In the genomic region with DNA sequence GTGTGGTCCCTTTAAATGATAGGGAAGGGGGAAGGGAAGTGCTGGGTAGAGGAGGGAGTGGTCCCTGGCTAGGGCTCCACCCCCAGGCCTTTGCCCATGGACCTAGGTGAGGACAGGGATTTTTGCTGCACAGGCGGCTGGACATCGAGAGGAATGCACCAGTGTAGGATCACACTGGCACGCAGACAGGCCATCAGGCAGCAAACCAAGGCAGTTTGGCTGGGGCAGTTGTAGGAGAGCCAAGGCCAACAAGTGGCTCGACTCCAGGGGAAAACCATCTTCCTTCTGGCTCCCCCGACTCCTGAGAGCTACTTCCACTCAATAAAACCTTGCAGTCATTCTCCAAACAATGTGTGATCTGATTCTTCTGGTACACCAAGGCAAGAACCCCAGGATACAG, we compare ENCODE assay signal across 29 cellular contexts.
"Had no signal": no experiment of that assay in that cellular context is flagged by ENCODE, and none has a peak within 500 bp of the region (broad histone marks: within the 10 kb centered on the region; RNA-seq: fewer than 3 reads in every experiment).

No MANE protein-coding gene starts in this region.

- H3K27me3 ChIP-seq: ascending aorta, breast epithelium, cardiac muscle cell, esophagus muscularis mucosa, foreskin keratinocyte, gastrocnemius medialis, heart left ventricle had no signal

- H3K27ac Mint-ChIP-seq: activated CD4-positive, alpha-beta memory T cell treated with anti-CD3 and anti-CD28 coated beads, Interleukin-2, amount 10 ng/mL, durations not matched to agents 7 days and 5 days; activated CD4-positive, alpha-beta T cell treated with anti-CD3 and anti-CD28 coated beads, Interleukin-2, amount 10 ng/mL, durations not matched to agents 7 days and 5 days; activated naive CD4-positive, alpha-beta T cell treated with anti-CD3 and anti-CD28 coated beads for 36 hours; activated naive CD4-positive, alpha-beta T cell treated with anti-CD3 and anti-CD28 coated beads, Interleukin-2, amount 50 U/mL, for 24 hours; activated naive CD8-positive, alpha-beta T cell treated with anti-CD3 and anti-CD28 coated beads for 36 hours; activated naive CD8-positive, alpha-beta T cell treated with anti-CD3 and anti-CD28 coated beads, Interleukin-2, amount 50 U/mL, for 24 hours; activated T-helper 17 cell treated with anti-CD3 and anti-CD28 coated beads, Interleukin-2, amount 50 U/mL, for 72 hours; brain; effector memory CD8-positive, alpha-beta T cell had no signal

- ATAC-seq: activated naive CD8-positive, alpha-beta T cell treated with anti-CD3 and anti-CD28 coated beads, Interleukin-2, amount 50 U/mL, for 24 hours; activated T-cell treated with anti-CD3 and anti-CD28 coated beads, Interleukin-2, amount 50 U/mL, for 4 hours; activated T-helper 17 cell treated with anti-CD3 and anti-CD28 coated beads, Interleukin-2, amount 50 U/mL, for 72 hours; effector memory CD8-positive, alpha-beta T cell; foreskin keratinocyte; gastrocnemius medialis; heart left ventricle had no signal

- H3K27me3 Mint-ChIP-seq: activated CD4-positive, alpha-beta memory T cell treated with anti-CD3 and anti-CD28 coated beads, Interleukin-2, amount 10 ng/mL, durations not matched to agents 7 days and 5 days; activated CD4-positive, alpha-beta T cell treated with anti-CD3 and anti-CD28 coated beads, Interleukin-2, amount 10 ng/mL, durations not matched to agents 7 days and 5 days; activated naive CD4-positive, alpha-beta T cell treated with anti-CD3 and anti-CD28 coated beads, Interleukin-2, amount 50 U/mL, for 24 hours; activated naive CD8-positive, alpha-beta T cell treated with anti-CD3 and anti-CD28 coated beads for 36 hours; activated naive CD8-positive, alpha-beta T cell treated with anti-CD3 and anti-CD28 coated beads, Interleukin-2, amount 50 U/mL, for 24 hours; activated T-helper 17 cell treated with anti-CD3 and anti-CD28 coated beads, Interleukin-2, amount 50 U/mL, for 72 hours; brain; effector memory CD8-positive, alpha-beta T cell had no signal

- H3K36me3 ChIP-seq: ascending aorta, breast epithelium, cardiac muscle cell, esophagus muscularis mucosa, gastrocnemius medialis, heart left ventricle had no signal

- H3K9me3 ChIP-seq: ascending aorta, breast epithelium, esophagus muscularis mucosa, gastrocnemius medialis, heart left ventricle had no signal

- H3K27ac ChIP-seq: ascending aorta, breast epithelium, cardiac muscle cell, esophagus muscularis mucosa, foreskin keratinocyte, gastrocnemius medialis, heart left ventricle had no signal

- H3K36me3 Mint-ChIP-seq: activated naive CD4-positive, alpha-beta T cell treated with anti-CD3 and anti-CD28 coated beads, Interleukin-2, amount 50 U/mL, for 24 hours; activated naive CD8-positive, alpha-beta T cell treated with anti-CD3 and anti-CD28 coated beads for 36 hours; brain had no signal

- H3K4me3 Mint-ChIP-seq: activated CD4-positive, alpha-beta memory T cell treated with anti-CD3 and anti-CD28 coated beads, Interleukin-2, amount 10 ng/mL, durations not matched to agents 7 days and 5 days; activated CD4-positive, alpha-beta T cell treated with anti-CD3 and anti-CD28 coated beads, Interleukin-2, amount 10 ng/mL, durations not matched to agents 7 days and 5 days; activated naive CD4-positive, alpha-beta T cell treated with anti-CD3 and anti-CD28 coated beads for 36 hours; activated naive CD4-positive, alpha-beta T cell treated with anti-CD3 and anti-CD28 coated beads, Interleukin-2, amount 50 U/mL, for 24 hours; activated naive CD8-positive, alpha-beta T cell treated with anti-CD3 and anti-CD28 coated beads for 36 hours; activated naive CD8-positive, alpha-beta T cell treated with anti-CD3 and anti-CD28 coated beads, Interleukin-2, amount 50 U/mL, for 24 hours; activated T-cell treated with anti-CD3 and anti-CD28 coated beads, Interleukin-2, amount 50 U/mL, for 4 hours; activated T-helper 17 cell treated with anti-CD3 and anti-CD28 coated beads, Interleukin-2, amount 50 U/mL, for 72 hours; brain; effector memory CD8-positive, alpha-beta T cell had no signal

- H3K4me3 ChIP-seq: ascending aorta, breast epithelium, cardiac muscle cell, esophagus muscularis mucosa, gastrocnemius medialis, heart left ventricle had no signal

- DNase-seq: activated CD4-positive, alpha-beta memory T cell treated with anti-CD3 and anti-CD28 coated beads, Interleukin-2, amount 10 ng/mL, durations not matched to agents 7 days and 5 days; activated CD4-positive, alpha-beta T cell treated with anti-CD3 and anti-CD28 coated beads for 4 hours; activated CD4-positive, alpha-beta T cell treated with anti-CD3 and anti-CD28 coated beads, Interleukin-2, amount 10 ng/mL, durations not matched to agents 7 days and 5 days; activated CD4-positive, alpha-beta T cell treated with anti-CD3 and anti-CD28 coated beads, Interleukin-2, amount 50 U/mL, for 4 hours; activated CD4-positive, CD25-positive, alpha-beta regulatory T cell; activated CD4-positive, CD25-positive, alpha-beta regulatory T cell treated with anti-CD3 and anti-CD28 coated beads, Interleukin-2, amount 50 U/mL, for 72 hours; activated effector memory CD4-positive, alpha-beta T cell treated with Interleukin-2 at 50 U/mL for 16 hours; activated naive CD4-positive, alpha-beta T cell treated with anti-CD3 and anti-CD28 coated beads for 36 hours; activated naive CD8-positive, alpha-beta T cell treated with anti-CD3 and anti-CD28 coated beads for 36 hours; activated naive CD8-positive, alpha-beta T cell treated with anti-CD3 and anti-CD28 coated beads, Interleukin-2, amount 50 U/mL, for 24 hours; activated T-cell treated with anti-CD3 and anti-CD28 coated beads, Interleukin-2, amount 50 U/mL, for 4 hours; central memory CD4-positive, alpha-beta T cell; cortex of kidney; dermis blood vessel endothelial cell; effector CD4-positive, alpha-beta T cell; effector memory CD8-positive, alpha-beta T cell; erythroblast; foreskin keratinocyte; gastrocnemius medialis; glutamatergic neuron; T-helper 2 cell had no signal

- H3K4me1 Mint-ChIP-seq: activated CD4-positive, alpha-beta memory T cell treated with anti-CD3 and anti-CD28 coated beads, Interleukin-2, amount 10 ng/mL, durations not matched to agents 7 days and 5 days; activated CD4-positive, alpha-beta T cell treated with anti-CD3 and anti-CD28 coated beads, Interleukin-2, amount 10 ng/mL, durations not matched to agents 7 days and 5 days; activated naive CD4-positive, alpha-beta T cell treated with anti-CD3 and anti-CD28 coated beads, Interleukin-2, amount 50 U/mL, for 24 hours; activated naive CD8-positive, alpha-beta T cell treated with anti-CD3 and anti-CD28 coated beads for 36 hours; activated naive CD8-positive, alpha-beta T cell treated with anti-CD3 and anti-CD28 coated beads, Interleukin-2, amount 50 U/mL, for 24 hours; activated T-helper 17 cell treated with anti-CD3 and anti-CD28 coated beads, Interleukin-2, amount 50 U/mL, for 72 hours; brain had no signal

- H3K4me1 ChIP-seq: ascending aorta, breast epithelium, foreskin keratinocyte, gastrocnemius medialis, heart left ventricle had no signal
